Comparison of ENCODE assay signal across 8 cellular contexts in the genomic region with DNA sequence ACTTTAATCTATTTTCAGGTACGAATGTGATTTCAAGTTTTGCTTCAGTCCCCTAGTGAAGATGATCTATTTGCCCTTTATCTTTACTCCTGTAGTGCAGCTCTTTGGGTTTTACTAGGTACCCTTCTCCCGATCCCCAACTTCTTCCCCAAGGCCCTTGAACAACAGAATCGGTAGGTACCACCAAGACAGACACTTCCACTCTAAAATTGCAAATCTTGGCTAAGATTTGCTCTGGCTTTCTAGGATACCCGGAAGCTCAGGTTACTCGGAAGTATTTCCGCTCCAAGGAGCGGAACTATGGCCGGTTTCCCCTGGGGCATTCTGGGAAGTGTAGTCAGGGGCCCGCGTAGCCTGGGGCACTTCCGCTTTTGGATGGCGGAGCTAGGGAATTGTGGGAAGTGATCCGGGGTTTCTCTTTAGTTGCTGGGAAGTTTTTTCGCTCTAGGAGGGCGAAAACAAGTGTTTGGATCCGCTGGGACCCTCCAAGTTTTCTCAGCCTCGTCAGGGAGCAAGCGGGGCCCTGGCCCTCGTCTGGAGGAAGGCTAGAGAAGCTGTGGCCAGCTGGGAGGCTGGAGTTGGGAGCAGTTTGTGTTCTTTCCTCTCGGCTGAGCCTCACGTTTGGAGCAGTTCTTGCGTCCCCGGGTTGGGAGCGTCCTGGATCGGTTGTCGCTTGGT. TPM values are rescaled to one million over a fixed set of nuclear protein-coding genes. Genes with fewer than 3 reads are reported as not detected.
A peak's percentile ranks its signal among the peaks of the same experiment; 100 is the strongest.
DNase-seq lines count a peak whose midpoint lies in the region; ATAC-seq lines count a peak whose summit lies in the region.

No MANE protein-coding gene starts in this region.

- intact Hi-C loops in dendritic cell treated with granulocyte-macrophage colony-stimulating factor and Interleukin-4, amounts not matched to agents 40 ng/mL and 50 ng/mL, for 4 days (cut with micrococcal nuclease): loop anchor here (1.0 to 2.0 kb wide), 3 partner anchors 42 to 98 kb away; a partner anchor contains a TSS

- H3K27ac Mint-ChIP-seq in dendritic cell treated with granulocyte-macrophage colony-stimulating factor and Interleukin-4, amounts not matched to agents 40 ng/mL and 50 ng/mL, for 4 days: peak overlapping the region; percentile 98

- H3K36me3 Mint-ChIP-seq in dendritic cell treated with granulocyte-macrophage colony-stimulating factor and Interleukin-4, amounts not matched to agents 40 ng/mL and 50 ng/mL, for 4 days (ENCODE audit: low read depth): peaks cover 11% of the 10 kb centered on the region

- DNase-seq in AG08396 (ENCODE audit: low spot score) (peak; percentile 88), NCI-H510A (lab: John Stamatoyannopoulos, UW) (peak; percentile 83), left lobe of liver (ENCODE audit: low spot score) (peak; percentile 92)
- peak; percentile 71 to 72 for DNase-seq in activated CD4-positive, alpha-beta T cell treated with anti-CD3 and anti-CD28 coated beads, Interleukin-2, amount 50 U/mL, for 4 hours
- DNase-seq in stimulated activated CD4-positive, alpha-beta T cell treated with anti-CD3 and anti-CD28 coated beads, Interleukin-2, amount 100 ng/mL, for 24 hours: peak; percentile 78 to 82

- H3K27me3 Mint-ChIP-seq in dendritic cell treated with granulocyte-macrophage colony-stimulating factor and Interleukin-4, amounts not matched to agents 40 ng/mL and 50 ng/mL, for 4 days: peaks cover 11% of the 10 kb centered on the region

- peaks cover 36% of the 10 kb centered on the region for H3K9me3 Mint-ChIP-seq in dendritic cell treated with granulocyte-macrophage colony-stimulating factor and Interleukin-4, amounts not matched to agents 40 ng/mL and 50 ng/mL, for 4 days

- peak overlapping the region; percentile 96 for H3K4me3 Mint-ChIP-seq in dendritic cell treated with granulocyte-macrophage colony-stimulating factor and Interleukin-4, amounts not matched to agents 40 ng/mL and 50 ng/mL, for 4 days

- H3K4me1 Mint-ChIP-seq in dendritic cell treated with granulocyte-macrophage colony-stimulating factor and Interleukin-4, amounts not matched to agents 40 ng/mL and 50 ng/mL, for 4 days (ENCODE audit: low read depth): peaks cover 12% of the 10 kb centered on the region

- ATAC-seq in GM19023 (IDR thresholded peaks at IDR 0.05; ENCODE audit: unreplicated experiment): peak; percentile 83
- peak; percentile 92 for ATAC-seq in HG03280 (IDR thresholded peaks at IDR 0.05; ENCODE audit: unreplicated experiment)
- ATAC-seq in left lobe of liver: peak; percentile 96

RNA-seq across cellular contexts. Expression of a gene that starts 5.1 kb away (rescaled TPM):
- 6.0 TPM for total RNA-seq in left lobe of liver

RNA-seq across cellular contexts. Expression of a gene that starts 42.4 kb away (rescaled TPM):
- total RNA-seq in left lobe of liver: 8.3 TPM

RNA-seq across cellular contexts. Expression of a gene that starts 52.4 kb away (rescaled TPM):
- total RNA-seq in left lobe of liver: not detected

Comparison
In these comparisons a context has a peak if more than half of its experiments do, and no peak if none do; other contexts are left out.
1. Peak in every context shown above with its lines: DNase-seq and ATAC-seq.